In genomic region chr20:33555755-33556154, GRCh38 we compare ENCODE assay signal across 10 cellular contexts.
DNase-seq lines count a peak whose midpoint lies in the region; ATAC-seq and TF ChIP-seq lines count a peak whose summit lies in the region.
"Had no signal": no experiment of that assay in that cellular context is flagged by ENCODE, and none has a peak within 500 bp of the region (broad histone marks: within the 10 kb centered on the region; RNA-seq: fewer than 3 reads in every experiment).

No MANE protein-coding gene starts in this region.

- H3K79me2 ChIP-seq in Loucy (ENCODE audit: insufficient read depth, low read length), result no peaks in the 10 kb centered on the region

- H3K4me1 ChIP-seq in Loucy (ENCODE audit: insufficient read depth, low read length, poor library complexity, severe bottlenecking), result peaks cover 19% of the 10 kb centered on the region

- H3F3A ChIP-seq in Loucy (ENCODE audit: low read depth), result 0 out of 2 replicates have a peak, but pooled peaks cover 4% of the 10 kb centered on the region

- TF ChIP-seq CTCF in CD14-positive monocyte (IDR thresholded peaks at IDR 0.05) (no peak), Loucy (conservative IDR thresholded peaks at IDR 0.05; ENCODE audit: low read length) (no peak), brain microvascular endothelial cell (IDR thresholded peaks at IDR 0.05; ENCODE audit: low read depth, low read length, missing control alignments) (no peak), nephron (IDR thresholded peaks at IDR 0.05; ENCODE audit: unreplicated experiment in 3 of 3) (no peak)

- H3K27ac Mint-ChIP-seq in CD14-positive monocyte (peak overlapping the region in 5 of 7 donors; percentile 37 to 81 (median 66)), nephron (peak overlapping the region; percentile 59 to 93 (median 81))

- H3K9me3 Mint-ChIP-seq in CD14-positive monocyte (no peaks in the 10 kb centered on the region), nephron (no peaks in the 10 kb centered on the region)

- H4K20me1 ChIP-seq in Loucy (ENCODE audit: insufficient read depth, low read length, poor library complexity, severe bottlenecking), result no peaks in the 10 kb centered on the region

- no peak for TF ChIP-seq POLR2A in GM18505 (IDR thresholded peaks at IDR 0.05; ENCODE audit: borderline replicate concordance, extremely low read depth, insufficient read depth, insufficient read length)

- intact Hi-C loops in CD14-positive monocyte (cut with micrococcal nuclease), result no loop called here

- H3K4me2 ChIP-seq in Loucy (ENCODE audit: low read depth, low read length, poor library complexity, severe bottlenecking), result peak overlapping the region; percentile 58

- H3K27me3 Mint-ChIP-seq in CD14-positive monocyte (ENCODE audit: low read depth in 3 of 3) (no peaks in the 10 kb centered on the region), nephron (ENCODE audit: low read depth) (no peaks in the 10 kb centered on the region)

- H3K27me3 ChIP-seq in Loucy (ENCODE audit: insufficient read depth, low read length, poor library complexity, severe bottlenecking), result no peaks in the 10 kb centered on the region
- H3K27me3 ChIP-seq in brain microvascular endothelial cell (replicated peaks), result no peaks in the 10 kb centered on the region
- H3K27me3 ChIP-seq: pancreas had no signal

- H3K36me3 Mint-ChIP-seq in CD14-positive monocyte (peaks cover 23 to 38% of the 10 kb centered on the region in 2 donors), nephron (ENCODE audit: low read depth) (peaks cover 37% of the 10 kb centered on the region)

- H3K36me3 ChIP-seq in Loucy (ENCODE audit: insufficient read depth, low read length) (peaks cover 10% of the 10 kb centered on the region; the same call in 1 of the 2 replicates), brain microvascular endothelial cell (replicated peaks) (no peaks in the 10 kb centered on the region)

- ATAC-seq in GM21390 (IDR thresholded peaks at IDR 0.05; ENCODE audit: unreplicated experiment) (no peak), GM18505 (IDR thresholded peaks at IDR 0.05; ENCODE audit: unreplicated experiment) (no peak)

- H2AFZ ChIP-seq in Loucy (ENCODE audit: low read length), result no peak overlapping the region

- in situ Hi-C loops in brain microvascular endothelial cell (cut with HindIII; ENCODE audit: low pct_ligation_motif_present, low sequenced_read_pairs), result no loop called here

- H3K4me3 ChIP-seq in Loucy (ENCODE audit: low read length, poor library complexity, severe bottlenecking) (peak overlapping the region; percentile 48), brain microvascular endothelial cell (ENCODE audit: low read depth, low read length) (no peak overlapping the region)

- DNase-seq in CD14-positive monocyte (ENCODE audit: low spot score) (no peak), brain microvascular endothelial cell (no peak), nucleus accumbens (lab: John Stamatoyannopoulos, UW) (no peak), NCI-H1417 treated with DMSO at 0.1 percent for 48 hours (lab: John Stamatoyannopoulos, UW) (no peak)
- DNase-seq: islet precursor cell had no signal

- H3K9me3 ChIP-seq in Loucy (ENCODE audit: insufficient read depth, low read depth, low read length), result no peaks in the 10 kb centered on the region
- H3K9me3 ChIP-seq: pancreas had no signal

- peak overlapping the region; percentile 39 for H3K9ac ChIP-seq in Loucy (ENCODE audit: low read depth, low read length, poor library complexity, severe bottlenecking)

- peaks cover 10% of the 10 kb centered on the region for H3K4me1 Mint-ChIP-seq in CD14-positive monocyte
- peaks cover 42% of the 10 kb centered on the region for H3K4me1 Mint-ChIP-seq in nephron

- no peaks in the 10 kb centered on the region for H3K9me2 ChIP-seq in Loucy (replicated peaks; ENCODE audit: low read depth, low read length)

- H3K4me3 Mint-ChIP-seq in CD14-positive monocyte (no peak overlapping the region), nephron (peak overlapping the region in 1 of 3 experiments; percentile 29)

- H3K27ac ChIP-seq in brain microvascular endothelial cell, result peak overlapping the region; percentile 30
